ENCODE assay signal across 8 cellular contexts in the genomic region with DNA sequence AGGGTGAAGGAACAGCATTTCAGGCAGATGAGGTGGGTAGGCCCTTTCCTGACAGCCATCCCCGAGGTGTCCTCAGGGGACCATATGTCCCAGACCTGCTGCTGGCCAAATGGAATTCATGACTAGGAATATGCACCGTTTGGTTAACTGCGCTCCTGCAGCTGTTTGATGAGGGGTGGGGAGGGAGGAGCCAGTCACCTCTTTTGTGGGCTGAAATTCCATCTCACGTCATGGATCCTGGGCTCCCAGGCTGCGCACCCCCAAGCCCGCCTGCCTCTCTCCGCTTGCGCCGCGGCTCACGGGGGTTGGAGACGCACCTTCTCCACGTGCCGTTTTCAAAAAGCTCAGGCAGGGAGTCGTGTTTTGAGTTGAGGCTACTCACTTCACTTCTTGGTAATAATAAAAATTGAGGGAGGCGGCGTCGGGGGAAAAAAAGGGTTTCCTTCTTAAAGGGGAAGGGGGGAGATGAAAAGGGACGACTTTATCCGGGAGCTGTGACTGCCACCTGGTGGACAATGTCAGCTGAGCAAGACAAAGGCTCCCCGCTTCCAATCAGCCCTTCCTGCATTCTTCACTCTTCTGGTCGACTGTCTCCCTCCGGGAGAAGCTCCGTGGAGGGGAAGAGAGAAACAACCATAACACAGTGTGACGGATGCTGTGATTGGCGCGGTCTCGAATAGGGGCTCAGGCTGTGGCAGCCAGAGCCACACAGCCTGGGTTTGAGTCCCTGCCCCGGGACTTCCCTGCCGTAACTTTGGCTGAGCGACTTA. TPM values are rescaled to one million over a fixed set of nuclear protein-coding genes. Genes with fewer than 3 reads are reported as not detected.
DNase-seq lines count a peak whose midpoint lies in the region; ATAC-seq and TF ChIP-seq lines count a peak whose summit lies in the region.

No MANE protein-coding gene starts in this region.

- H3K27me3 ChIP-seq in lung (ENCODE audit: control insufficient read depth, insufficient read depth): no peaks in the 10 kb centered on the region

- no peak overlapping the region for H3K27ac Mint-ChIP-seq in activated CD8-positive, alpha-beta T cell treated with anti-CD3 and anti-CD28 coated beads, Interleukin-2, amount 10 ng/mL, durations not matched to agents 7 days and 5 days

- peak; percentile 71 to 77 for DNase-seq in NCI-H524 (lab: John Stamatoyannopoulos, UW)
- DNase-seq in NCI-H524 treated with DMSO at 0.1 percent for 48 hours (lab: John Stamatoyannopoulos, UW): no peak
- DNase-seq in NCI-H82 (lab: John Stamatoyannopoulos, UW): peak; percentile 87
- DNase-seq in activated CD8-positive, alpha-beta T cell treated with anti-CD3 and anti-CD28 coated beads, Interleukin-2, amount 10 ng/mL, durations not matched to agents 7 days and 5 days: peak; percentile 83
- DNase-seq in effector CD8-positive, alpha-beta T cell (lab: John Stamatoyannopoulos, UW): peak; percentile 65
- DNase-seq in lung (ENCODE audit: low spot score): peak; percentile 86
- DNase-seq in stimulated activated CD4-positive, alpha-beta T cell treated with anti-CD3 and anti-CD28 coated beads, TNF-alpha, amount 100 ng/mL, for 1 hour (ENCODE audit: low read depth in 3 of 3, low spot score in 1 of 3): peak; percentile 41 to 62 (median 54)

- H3K27ac ChIP-seq in lung (ENCODE audit: low read depth in 1 of 2, low read length in 1 of 2): peak overlapping the region; percentile 3 to 39

- CTCF ChIA-PET in activated CD8-positive, alpha-beta T cell treated with anti-CD3 and anti-CD28 coated beads, Interleukin-2, amount 10 ng/mL, durations not matched to agents 7 days and 5 days (lab: Charles Lee): interaction anchor here (0.6 to 3.7 kb wide), 20 partner anchors 10 to 391 kb away, joined by 3 to 41 read pairs (median 4); a partner anchor contains a TSS

- peaks cover 0 to 4% of the 10 kb centered on the region in 2 donors for H3K4me1 ChIP-seq in lung (ENCODE audit: control insufficient read depth in 2 of 2, insufficient read depth in 2 of 2, low read length in 2 of 2)

- peak; percentile 87 for TF ChIP-seq CTCF in lung (IDR thresholded peaks at IDR 0.05; ENCODE audit: control extremely low read depth, extremely low read depth)

- H3K36me3 ChIP-seq in lung (ENCODE audit: control insufficient read depth in 2 of 2, insufficient read depth in 2 of 2, low read length in 2 of 2): no peaks in the 10 kb centered on the region

- H3K4me1 Mint-ChIP-seq in activated CD8-positive, alpha-beta T cell treated with anti-CD3 and anti-CD28 coated beads, Interleukin-2, amount 10 ng/mL, durations not matched to agents 7 days and 5 days (ENCODE audit: low read depth): peaks cover 3% of the 10 kb centered on the region

- H3K27me3 Mint-ChIP-seq in activated CD8-positive, alpha-beta T cell treated with anti-CD3 and anti-CD28 coated beads, Interleukin-2, amount 10 ng/mL, durations not matched to agents 7 days and 5 days (ENCODE audit: low read depth): peaks cover 33% of the 10 kb centered on the region

- no peaks in the 10 kb centered on the region for H3K9me3 Mint-ChIP-seq in activated CD8-positive, alpha-beta T cell treated with anti-CD3 and anti-CD28 coated beads, Interleukin-2, amount 10 ng/mL, durations not matched to agents 7 days and 5 days (ENCODE audit: insufficient read depth)

- ATAC-seq in HG03432 (IDR thresholded peaks at IDR 0.05; ENCODE audit: unreplicated experiment): peak; percentile 72
- peak; percentile 84 for ATAC-seq in activated CD8-positive, alpha-beta T cell treated with anti-CD3 and anti-CD28 coated beads, Interleukin-2, amount 10 ng/mL, durations not matched to agents 7 days and 5 days
- peak; percentile 91 for ATAC-seq in lung (ENCODE audit: insufficient read depth, low FRiP score)

- peak overlapping the region; percentile 67 for H3K4me3 Mint-ChIP-seq in activated CD8-positive, alpha-beta T cell treated with anti-CD3 and anti-CD28 coated beads, Interleukin-2, amount 10 ng/mL, durations not matched to agents 7 days and 5 days

- 4 to 5% methylated on average over 31 of the region's 31 CpGs for WGBS in lung, 2 donors

- no peaks in the 10 kb centered on the region for H3K9me3 ChIP-seq in lung (ENCODE audit: control insufficient read depth in 2 of 2, insufficient read depth in 1 of 2, low read length in 1 of 2)

- H3K36me3 Mint-ChIP-seq in activated CD8-positive, alpha-beta T cell treated with anti-CD3 and anti-CD28 coated beads, Interleukin-2, amount 10 ng/mL, durations not matched to agents 7 days and 5 days (ENCODE audit: low read depth): no peaks in the 10 kb centered on the region

- POLR2A ChIA-PET in activated CD8-positive, alpha-beta T cell treated with anti-CD3 and anti-CD28 coated beads, Interleukin-2, amount 10 ng/mL, durations not matched to agents 7 days and 5 days (lab: Charles Lee): interaction anchor here (0.7 kb wide), 1 partner anchor 273 kb away, joined by 4 read pairs; no protein-coding TSS in a partner anchor

- peak overlapping the region; percentile 20 for H3K4me3 ChIP-seq in lung

RNA-seq across cellular contexts. Expression of a gene that starts 15.9 kb away (rescaled TPM):
- not detected for total RNA-seq in activated CD8-positive, alpha-beta T cell treated with anti-CD3 and anti-CD28 coated beads, Interleukin-2, amount 10 ng/mL, durations not matched to agents 7 days and 5 days
- total RNA-seq in lung: under 1 TPM; 0.06 to 0.09 TPM
- under 1 TPM in 1 of 2 donors, not detected in 1; 0.10 TPM for polyA plus RNA-seq in lung
